Comparison of ENCODE assay signal across 16 cellular contexts in the genomic region with DNA sequence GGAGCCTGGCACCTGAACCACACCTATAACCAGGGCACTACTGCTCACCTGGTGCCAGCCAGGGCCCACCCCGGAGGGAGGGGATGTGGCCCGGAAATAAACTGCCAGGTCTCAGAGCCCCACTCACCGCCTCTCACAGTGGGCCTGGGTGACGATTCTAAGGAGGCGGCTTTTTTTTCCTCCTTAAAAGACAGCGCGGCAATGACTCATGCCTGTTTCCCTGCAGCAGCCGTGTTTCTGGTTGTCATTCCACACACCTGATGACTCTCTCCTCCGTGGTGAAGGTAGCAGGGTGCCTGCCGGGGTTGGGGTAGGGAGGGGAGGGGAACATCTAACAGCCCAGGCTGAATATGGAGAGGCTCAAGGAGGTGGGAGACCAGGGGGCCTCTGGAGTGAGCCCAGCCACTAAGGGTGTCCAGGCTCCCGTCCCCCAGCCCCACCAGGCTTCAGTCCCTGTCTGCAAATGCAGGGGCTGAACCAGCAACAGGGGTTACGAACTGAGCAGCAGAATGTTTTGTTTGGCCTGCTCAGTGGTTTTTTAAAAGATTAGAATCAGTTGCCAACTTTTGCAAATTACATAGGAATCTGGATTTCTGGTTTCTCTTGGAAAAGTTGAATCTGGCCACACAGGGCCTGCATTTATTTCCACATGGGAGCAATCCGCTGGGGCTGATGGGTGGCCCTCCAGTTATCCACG.
"Had no signal": no experiment of that assay in that cellular context is flagged by ENCODE, and none has a peak within 500 bp of the region (broad histone marks: within the 10 kb centered on the region; RNA-seq: fewer than 3 reads in every experiment).

No MANE protein-coding gene starts in this region.

- H3K4me1 ChIP-seq: left ventricle myocardium inferior, parathyroid adenoma, thyroid gland had no signal

- DNase-seq: activated CD4-positive, alpha-beta T cell treated with anti-CD3 and anti-CD28 coated beads, Interleukin-2, amount 50 U/mL, for 1 hour; activated CD8-positive, alpha-beta memory T cell treated with anti-CD3 and anti-CD28 coated beads for 24 hours; activated naive CD4-positive, alpha-beta T cell; activated naive CD8-positive, alpha-beta T cell treated with anti-CD3 and anti-CD28 coated beads, Interleukin-2, amount 10 ng/mL, durations not matched to agents 7 days and 5 days; activated T-cell treated with anti-CD3 and anti-CD28 coated beads for 4 hours; aorta; endodermal cell; erythroblast; left ventricle myocardium inferior; naive B cell; retina; T1000; thyroid gland had no signal

- H3K4me3 ChIP-seq: left ventricle myocardium inferior, neural progenitor cell, thyroid gland had no signal

- H3K36me3 ChIP-seq: left ventricle myocardium inferior, neural progenitor cell, thyroid gland had no signal

- H3K9me3 ChIP-seq: left ventricle myocardium inferior, thyroid gland had no signal

- H3K27me3 ChIP-seq: dorsolateral prefrontal cortex, neural progenitor cell, thyroid gland had no signal

- H3K9ac ChIP-seq: neural progenitor cell, parathyroid adenoma had no signal
